15 cellular contexts compared by ENCODE assay signal in the genomic region with DNA sequence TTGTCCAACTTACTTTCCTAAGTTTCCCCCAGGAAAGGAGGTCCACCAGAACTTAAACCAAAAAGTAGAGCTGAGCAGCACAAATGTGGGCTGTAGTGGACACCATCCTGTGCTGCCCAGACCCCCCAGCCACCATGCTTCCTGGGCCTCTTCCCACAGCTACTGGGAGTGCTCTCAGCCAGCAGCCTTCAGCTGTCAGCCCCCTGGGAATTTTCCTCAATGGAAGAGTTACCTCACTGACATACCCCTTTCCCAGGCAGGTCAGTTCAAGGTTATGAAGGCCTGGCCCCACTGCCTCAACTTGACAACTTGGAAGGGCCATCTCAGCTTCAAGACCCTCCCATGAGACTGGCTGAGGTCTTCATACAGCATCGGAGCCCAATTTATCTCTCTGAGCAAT. TPM values are rescaled to one million over a fixed set of nuclear protein-coding genes. Genes with fewer than 3 reads are reported as not detected.
DNase-seq lines count a peak whose midpoint lies in the region; TF ChIP-seq lines count a peak whose summit lies in the region.
"Had no signal": no experiment of that assay in that cellular context is flagged by ENCODE, and none has a peak within 500 bp of the region (broad histone marks: within the 10 kb centered on the region; RNA-seq: fewer than 3 reads in every experiment).

No MANE protein-coding gene starts in this region.

- peaks cover 10% of the 10 kb centered on the region for H3K36me3 Mint-ChIP-seq in endothelial cell (ENCODE audit: low read depth, unreplicated experiment)

- peak; percentile 28 for DNase-seq in activated CD8-positive, alpha-beta memory T cell treated with anti-CD3 and anti-CD28 coated beads for 24 hours
- DNase-seq in activated CD8-positive, alpha-beta memory T cell treated with anti-CD3 and anti-CD28 coated beads, Interleukin-2, amount 50 U/mL, for 48 hours: no peak
- peak; percentile 15 to 43 for DNase-seq in SJCRH30
- peak; percentile 21 for DNase-seq in islet precursor cell
- DNase-seq in stimulated activated CD8-positive, alpha-beta memory T cell treated with anti-CD3 and anti-CD28 coated beads, Interleukin-4, amount 100 ng/mL, for 48 hours: peak; percentile 7
- no peak for DNase-seq in NCI-H1417 (lab: John Stamatoyannopoulos, UW)
- no peak for DNase-seq in endothelial cell (ENCODE audit: low spot score)
- DNase-seq: AML-193; Caco-2; CD4-positive, alpha-beta T cell; GM23248; HFFc6 had no signal

- H3K27me3 ChIP-seq in SJCRH30: no peaks in the 10 kb centered on the region

- no peak overlapping the region for H3K27ac ChIP-seq in SJCRH30
- H3K27ac ChIP-seq: 22Rv1, A549, C4-2B, GM23248 had no signal

- no peaks in the 10 kb centered on the region for H3K9me3 Mint-ChIP-seq in endothelial cell (ENCODE audit: unreplicated experiment)
- H3K9me3 Mint-ChIP-seq: HFFc6 had no signal

- no peaks in the 10 kb centered on the region for H3K9me3 ChIP-seq in SJCRH30 (replicated peaks)
- H3K9me3 ChIP-seq: A549, Caco-2 had no signal

- peaks cover 2% of the 10 kb centered on the region for H3K27me3 Mint-ChIP-seq in endothelial cell (ENCODE audit: unreplicated experiment)
- H3K27me3 Mint-ChIP-seq: CD4-positive, alpha-beta T cell had no signal

- TF ChIP-seq CTCF in endothelial cell (IDR thresholded peaks at IDR 0.05; ENCODE audit: unreplicated experiment): no peak

- H3K4me1 Mint-ChIP-seq in endothelial cell (ENCODE audit: unreplicated experiment): peaks cover 11% of the 10 kb centered on the region

- no peak overlapping the region for H3K4me3 ChIP-seq in SJCRH30
- H3K4me3 ChIP-seq: A549, GM23248 had no signal

- no peak overlapping the region for H3K27ac Mint-ChIP-seq in endothelial cell (ENCODE audit: unreplicated experiment)
- H3K27ac Mint-ChIP-seq: CD4-positive, alpha-beta T cell; HFFc6 had no signal

- H3K36me3 ChIP-seq in SJCRH30: no peaks in the 10 kb centered on the region

- no peak overlapping the region for H3K4me3 Mint-ChIP-seq in endothelial cell (ENCODE audit: unreplicated experiment)
- H3K4me3 Mint-ChIP-seq: CD4-positive, alpha-beta T cell; HFFc6 had no signal

- H3K4me1 ChIP-seq in SJCRH30: peaks cover 13% of the 10 kb centered on the region
- H3K4me1 ChIP-seq: A549, Caco-2 had no signal

RNA-seq across cellular contexts. Expression of a gene that starts 47.7 kb away (rescaled TPM):
- total RNA-seq in SJCRH30 (2014; rRNA removed; shearing (Covaris generic)): not detected in 2 replicates
- 0.36 TPM for total RNA-seq in endothelial cell (ENCODE audit: unreplicated experiment)
- total RNA-seq: Caco-2; CD4-positive, alpha-beta T cell; GM23248; HFFc6 had no signal

RNA-seq across cellular contexts. Expression of a gene that starts 51.7 kb away (rescaled TPM):
- total RNA-seq in SJCRH30 (2014; rRNA removed; shearing (Covaris generic)): 6.3 and 7.8 TPM in 2 replicates
- 6.3 TPM for total RNA-seq in endothelial cell (ENCODE audit: unreplicated experiment)

RNA-seq across cellular contexts. Expression of a gene that starts 52.1 kb away (rescaled TPM):
- 132 and 135 TPM in 2 replicates for total RNA-seq in SJCRH30 (2014; rRNA removed; shearing (Covaris generic))
- total RNA-seq in endothelial cell (ENCODE audit: unreplicated experiment): 195 TPM

Comparison
In these comparisons a context has a peak if more than half of its experiments do, and no peak if none do; other contexts are left out.
1. DNase-seq: peak in activated CD8-positive, alpha-beta memory T cell treated with anti-CD3 and anti-CD28 coated beads for 24 hours (single experiment), SJCRH30 (2 of 2), islet precursor cell (single experiment) and stimulated activated CD8-positive, alpha-beta memory T cell treated with anti-CD3 and anti-CD28 coated beads, Interleukin-4, amount 100 ng/mL, for 48 hours (single experiment); none in activated CD8-positive, alpha-beta memory T cell treated with anti-CD3 and anti-CD28 coated beads, Interleukin-2, amount 50 U/mL, for 48 hours (single experiment), NCI-H1417 (0 of 3) and endothelial cell (single experiment).